7 cellular contexts compared by ENCODE assay signal in the genomic region with DNA sequence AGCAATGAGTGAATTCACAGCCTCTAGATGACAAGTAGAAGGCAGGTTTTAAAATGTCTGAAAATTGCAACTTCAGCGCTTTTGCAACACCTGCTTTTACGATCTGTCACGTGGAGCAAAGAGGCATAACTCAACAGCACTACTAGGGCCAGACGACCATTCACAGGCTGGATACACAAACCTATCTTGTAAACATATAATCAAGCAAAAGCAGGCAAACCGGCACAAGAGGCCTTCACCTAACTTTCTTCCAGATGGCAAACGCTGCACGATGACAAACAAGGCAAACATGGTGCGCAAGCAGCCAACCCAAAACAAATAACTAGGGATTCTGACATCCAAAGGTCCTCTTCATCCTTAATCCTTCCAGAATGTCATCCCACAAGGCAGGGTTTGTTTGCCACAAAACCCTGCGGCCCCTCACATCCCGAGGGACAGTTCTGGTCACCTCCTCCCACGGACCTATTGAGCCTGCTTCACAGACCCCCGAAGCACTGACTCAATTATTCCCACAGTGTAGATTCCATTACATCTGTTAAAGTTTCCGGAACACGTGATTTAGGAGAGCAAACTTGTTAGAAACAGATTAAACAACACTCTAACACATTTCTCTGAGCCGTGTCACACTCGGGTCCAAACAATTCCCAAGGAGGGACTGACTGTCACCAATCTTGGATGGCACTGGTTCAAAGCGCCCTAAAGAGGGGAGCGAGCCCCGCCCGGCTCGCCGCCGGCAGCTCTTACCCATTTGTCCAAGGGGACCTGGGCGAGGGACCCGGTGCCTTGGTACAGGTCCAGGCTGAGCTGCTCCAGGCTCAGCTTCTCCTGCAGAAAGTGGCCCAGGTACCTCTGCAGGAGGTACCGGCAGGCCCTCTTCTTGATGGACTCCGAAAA. TPM values are rescaled to one million over a fixed set of nuclear protein-coding genes. Genes with fewer than 3 reads are reported as not detected.
DNase-seq lines count a peak whose midpoint lies in the region; ATAC-seq lines count a peak whose summit lies in the region.

No MANE protein-coding gene starts in this region.

- H3K27ac ChIP-seq in duodenal mucosa (ENCODE audit: low read depth, low read length): peak overlapping the region; percentile 85

- H3K4me3 ChIP-seq in duodenal mucosa (ENCODE audit: low read depth in 1 of 2, low read length in 2 of 2): peak overlapping the region; percentile 91 to 94

- DNase-seq in NCI-H510A (lab: John Stamatoyannopoulos, UW): peak; percentile 57
- DNase-seq in activated CD4-positive, alpha-beta T cell treated with anti-CD3 and anti-CD28 coated beads, Interleukin-2, amount 10 ng/mL, durations not matched to agents 7 days and 5 days: peak; percentile 72
- DNase-seq in medulla oblongata (ENCODE audit: extremely low spot score): peak; percentile 44
- DNase-seq in stimulated activated CD8-positive, alpha-beta memory T cell treated with anti-CD3 and anti-CD28 coated beads, Interleukin-4, amount 100 ng/mL, for 48 hours: peak; percentile 50

- no peaks in the 10 kb centered on the region for H3K36me3 ChIP-seq in duodenal mucosa (ENCODE audit: control insufficient read depth in 1 of 2, insufficient read depth in 2 of 2, low read length in 2 of 2)

- H3K4me1 Mint-ChIP-seq in activated CD4-positive, alpha-beta T cell treated with anti-CD3 and anti-CD28 coated beads, Interleukin-2, amount 10 ng/mL, durations not matched to agents 7 days and 5 days: peaks cover 42% of the 10 kb centered on the region

- H3K9me3 Mint-ChIP-seq in activated CD4-positive, alpha-beta T cell treated with anti-CD3 and anti-CD28 coated beads, Interleukin-2, amount 10 ng/mL, durations not matched to agents 7 days and 5 days: no peaks in the 10 kb centered on the region

- H3K4me1 ChIP-seq in duodenal mucosa (ENCODE audit: control insufficient read depth in 1 of 2, insufficient read depth in 2 of 2, low read length in 2 of 2): peaks cover 31 to 32% of the 10 kb centered on the region in 2 donors

- peak overlapping the region; percentile 70 to 96 for H3K9ac ChIP-seq in duodenal mucosa (ENCODE audit: low read depth in 1 of 2, low read length in 2 of 2)

- peaks cover 4% of the 10 kb centered on the region for H3K36me3 Mint-ChIP-seq in activated CD4-positive, alpha-beta T cell treated with anti-CD3 and anti-CD28 coated beads, Interleukin-2, amount 10 ng/mL, durations not matched to agents 7 days and 5 days (ENCODE audit: low read depth)

- CTCF ChIA-PET in activated CD4-positive, alpha-beta T cell treated with anti-CD3 and anti-CD28 coated beads, Interleukin-2, amount 10 ng/mL, durations not matched to agents 7 days and 5 days (lab: Charles Lee): interaction anchor here (0.5 kb wide), 1 partner anchor 21 kb away, joined by 3 read pairs; no protein-coding TSS in a partner anchor

- ATAC-seq in GM18511 (IDR thresholded peaks at IDR 0.05; ENCODE audit: unreplicated experiment): peak; percentile 16
- peak; percentile 9 for ATAC-seq in HG03039 (IDR thresholded peaks at IDR 0.05; ENCODE audit: unreplicated experiment)

- no peaks in the 10 kb centered on the region for H3K9me3 ChIP-seq in duodenal mucosa (ENCODE audit: control insufficient read depth in 1 of 2, low read length in 2 of 2)

- POLR2A ChIA-PET in activated CD4-positive, alpha-beta T cell treated with anti-CD3 and anti-CD28 coated beads, Interleukin-2, amount 10 ng/mL, durations not matched to agents 7 days and 5 days (lab: Charles Lee): no interaction called here

- no peaks in the 10 kb centered on the region for H3K27me3 ChIP-seq in duodenal mucosa (ENCODE audit: control insufficient read depth in 1 of 2, insufficient read depth in 2 of 2, low read length in 2 of 2)

- H3K4me3 Mint-ChIP-seq in activated CD4-positive, alpha-beta T cell treated with anti-CD3 and anti-CD28 coated beads, Interleukin-2, amount 10 ng/mL, durations not matched to agents 7 days and 5 days: peak overlapping the region; percentile 79

- peak overlapping the region; percentile 91 for H3K27ac Mint-ChIP-seq in activated CD4-positive, alpha-beta T cell treated with anti-CD3 and anti-CD28 coated beads, Interleukin-2, amount 10 ng/mL, durations not matched to agents 7 days and 5 days

- no peaks in the 10 kb centered on the region for H3K27me3 Mint-ChIP-seq in activated CD4-positive, alpha-beta T cell treated with anti-CD3 and anti-CD28 coated beads, Interleukin-2, amount 10 ng/mL, durations not matched to agents 7 days and 5 days

RNA-seq across cellular contexts. Expression of gene ATG2B, which starts 0.8 kb away (rescaled TPM):
- total RNA-seq in activated CD4-positive, alpha-beta T cell treated with anti-CD3 and anti-CD28 coated beads, Interleukin-2, amount 10 ng/mL, durations not matched to agents 7 days and 5 days: 10 to 100 TPM; 17.2 to 18.9 TPM

RNA-seq across cellular contexts. Expression of gene GSKIP, which starts 1.0 kb away (rescaled TPM):
- 10 to 100 TPM; 17.3 to 23.9 TPM for total RNA-seq in activated CD4-positive, alpha-beta T cell treated with anti-CD3 and anti-CD28 coated beads, Interleukin-2, amount 10 ng/mL, durations not matched to agents 7 days and 5 days

RNA-seq across cellular contexts. Expression of gene AK7, which starts 29.6 kb away (rescaled TPM):
- under 1 TPM; 0.56 to 0.74 TPM for total RNA-seq in activated CD4-positive, alpha-beta T cell treated with anti-CD3 and anti-CD28 coated beads, Interleukin-2, amount 10 ng/mL, durations not matched to agents 7 days and 5 days

Comparison
In these comparisons a context has a peak if more than half of its experiments do, and no peak if none do; other contexts are left out.
1. Peak in every context shown above with its lines: DNase-seq, ATAC-seq, H3K4me3 ChIP-seq and H3K27ac ChIP-seq.